Comparison of ENCODE assay signal across 1 cellular context in the genomic region with DNA sequence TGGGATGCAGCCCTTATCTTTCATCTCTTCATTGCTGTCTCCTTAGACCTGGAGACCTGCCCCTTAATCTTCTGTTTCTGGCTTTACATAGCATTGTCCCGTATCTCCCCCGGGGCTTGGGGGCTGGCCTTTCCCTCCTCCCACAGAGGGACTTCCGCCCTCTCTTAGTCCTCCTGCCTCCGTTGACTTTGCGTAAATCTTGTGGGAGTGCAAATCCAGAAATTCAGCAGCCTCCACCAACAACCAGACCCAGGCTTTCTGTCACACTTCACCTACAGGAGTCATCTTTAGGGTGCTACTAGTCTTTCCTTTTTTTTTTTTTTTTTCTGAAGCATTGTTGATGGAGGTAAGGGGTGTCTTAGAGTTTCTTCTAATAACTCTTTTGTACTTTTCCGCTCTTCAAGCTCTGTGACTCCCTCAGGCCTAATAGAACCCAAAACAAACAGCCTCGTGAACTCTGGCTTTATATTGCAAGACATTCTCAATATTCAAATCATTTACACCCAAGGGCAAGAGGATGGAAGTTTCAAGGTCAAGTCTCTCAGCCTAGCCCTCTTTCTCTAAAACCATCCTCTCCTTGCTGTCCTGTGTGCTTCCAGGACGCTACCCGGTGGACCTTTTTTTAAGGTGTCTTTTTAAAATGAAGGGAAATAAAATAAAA.
TF ChIP-seq lines count a peak whose summit lies in the region.

No MANE protein-coding gene starts in this region.

TF ChIP-seq in K562, 482 proteins besides CTCF, POLR2A, EP300 and RAD21 (continues in another document):
- TF ChIP-seq KLF13 (tag; IDR thresholded peaks at IDR 0.05; ENCODE audit: borderline replicate concordance, low read depth), result no peak
- TF ChIP-seq POLR2AphosphoS2 (IDR thresholded peaks at IDR 0.05; ENCODE audit: low read length), result no peak
- no peak for TF ChIP-seq RB1 (IDR thresholded peaks at IDR 0.05; ENCODE audit: low read depth)
- no peak for TF ChIP-seq ZNF584 (CRISPR knock-in tag; IDR thresholded peaks at IDR 0.05; ENCODE audit: low read depth)
- no peak for TF ChIP-seq IFI16 (CRISPR knock-in tag; IDR thresholded peaks at IDR 0.05)
- no peak for TF ChIP-seq DIDO1 (tag; IDR thresholded peaks at IDR 0.05; ENCODE audit: low read depth)
- TF ChIP-seq, protein P1, sequence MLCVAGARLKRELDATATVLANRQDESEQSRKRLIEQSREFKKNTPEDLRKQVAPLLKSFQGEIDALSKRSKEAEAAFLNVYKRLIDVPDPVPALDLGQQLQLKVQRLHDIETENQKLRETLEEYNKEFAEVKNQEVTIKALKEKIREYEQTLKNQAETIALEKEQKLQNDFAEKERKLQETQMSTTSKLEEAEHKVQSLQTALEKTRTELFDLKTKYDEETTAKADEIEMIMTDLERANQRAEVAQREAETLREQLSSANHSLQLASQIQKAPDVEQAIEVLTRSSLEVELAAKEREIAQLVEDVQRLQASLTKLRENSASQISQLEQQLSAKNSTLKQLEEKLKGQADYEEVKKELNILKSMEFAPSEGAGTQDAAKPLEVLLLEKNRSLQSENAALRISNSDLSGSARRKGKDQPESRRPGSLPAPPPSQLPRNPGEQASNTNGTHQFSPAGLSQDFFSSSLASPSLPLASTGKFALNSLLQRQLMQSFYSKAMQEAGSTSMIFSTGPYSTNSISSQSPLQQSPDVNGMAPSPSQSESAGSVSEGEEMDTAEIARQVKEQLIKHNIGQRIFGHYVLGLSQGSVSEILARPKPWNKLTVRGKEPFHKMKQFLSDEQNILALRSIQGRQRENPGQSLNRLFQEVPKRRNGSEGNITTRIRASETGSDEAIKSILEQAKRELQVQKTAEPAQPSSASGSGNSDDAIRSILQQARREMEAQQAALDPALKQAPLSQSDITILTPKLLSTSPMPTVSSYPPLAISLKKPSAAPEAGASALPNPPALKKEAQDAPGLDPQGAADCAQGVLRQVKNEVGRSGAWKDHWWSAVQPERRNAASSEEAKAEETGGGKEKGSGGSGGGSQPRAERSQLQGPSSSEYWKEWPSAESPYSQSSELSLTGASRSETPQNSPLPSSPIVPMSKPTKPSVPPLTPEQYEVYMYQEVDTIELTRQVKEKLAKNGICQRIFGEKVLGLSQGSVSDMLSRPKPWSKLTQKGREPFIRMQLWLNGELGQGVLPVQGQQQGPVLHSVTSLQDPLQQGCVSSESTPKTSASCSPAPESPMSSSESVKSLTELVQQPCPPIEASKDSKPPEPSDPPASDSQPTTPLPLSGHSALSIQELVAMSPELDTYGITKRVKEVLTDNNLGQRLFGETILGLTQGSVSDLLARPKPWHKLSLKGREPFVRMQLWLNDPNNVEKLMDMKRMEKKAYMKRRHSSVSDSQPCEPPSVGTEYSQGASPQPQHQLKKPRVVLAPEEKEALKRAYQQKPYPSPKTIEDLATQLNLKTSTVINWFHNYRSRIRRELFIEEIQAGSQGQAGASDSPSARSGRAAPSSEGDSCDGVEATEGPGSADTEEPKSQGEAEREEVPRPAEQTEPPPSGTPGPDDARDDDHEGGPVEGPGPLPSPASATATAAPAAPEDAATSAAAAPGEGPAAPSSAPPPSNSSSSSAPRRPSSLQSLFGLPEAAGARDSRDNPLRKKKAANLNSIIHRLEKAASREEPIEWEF (CRISPR knock-in tag; IDR thresholded peaks at IDR 0.05), result no peak
- TF ChIP-seq, protein P2, sequence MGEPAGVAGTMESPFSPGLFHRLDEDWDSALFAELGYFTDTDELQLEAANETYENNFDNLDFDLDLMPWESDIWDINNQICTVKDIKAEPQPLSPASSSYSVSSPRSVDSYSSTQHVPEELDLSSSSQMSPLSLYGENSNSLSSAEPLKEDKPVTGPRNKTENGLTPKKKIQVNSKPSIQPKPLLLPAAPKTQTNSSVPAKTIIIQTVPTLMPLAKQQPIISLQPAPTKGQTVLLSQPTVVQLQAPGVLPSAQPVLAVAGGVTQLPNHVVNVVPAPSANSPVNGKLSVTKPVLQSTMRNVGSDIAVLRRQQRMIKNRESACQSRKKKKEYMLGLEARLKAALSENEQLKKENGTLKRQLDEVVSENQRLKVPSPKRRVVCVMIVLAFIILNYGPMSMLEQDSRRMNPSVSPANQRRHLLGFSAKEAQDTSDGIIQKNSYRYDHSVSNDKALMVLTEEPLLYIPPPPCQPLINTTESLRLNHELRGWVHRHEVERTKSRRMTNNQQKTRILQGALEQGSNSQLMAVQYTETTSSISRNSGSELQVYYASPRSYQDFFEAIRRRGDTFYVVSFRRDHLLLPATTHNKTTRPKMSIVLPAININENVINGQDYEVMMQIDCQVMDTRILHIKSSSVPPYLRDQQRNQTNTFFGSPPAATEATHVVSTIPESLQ (CRISPR knock-in tag; IDR thresholded peaks at IDR 0.05), result no peak
- no peak for TF ChIP-seq BCL6 (CRISPR knock-in tag; IDR thresholded peaks at IDR 0.05)
- TF ChIP-seq LCOR (CRISPR knock-in tag; IDR thresholded peaks at IDR 0.05), result no peak
- TF ChIP-seq POLR3G (IDR thresholded peaks at IDR 0.05; ENCODE audit: extremely low read depth, insufficient read length, insufficient replicate concordance), result no peak
- no peak for TF ChIP-seq ZNF507 (tag; conservative IDR thresholded peaks at IDR 0.05)
- peak in 1 of 2 experiments; percentile 70; a peak in 2 of 4 replicates for TF ChIP-seq HDAC1 (IDR thresholded peaks at IDR 0.05)
- TF ChIP-seq ZKSCAN1 (IDR thresholded peaks at IDR 0.05; ENCODE audit: low read depth, low read length), result 0 out of 2 replicates have a peak, but pooled peaks have one; percentile 30
- TF ChIP-seq, protein P3, sequence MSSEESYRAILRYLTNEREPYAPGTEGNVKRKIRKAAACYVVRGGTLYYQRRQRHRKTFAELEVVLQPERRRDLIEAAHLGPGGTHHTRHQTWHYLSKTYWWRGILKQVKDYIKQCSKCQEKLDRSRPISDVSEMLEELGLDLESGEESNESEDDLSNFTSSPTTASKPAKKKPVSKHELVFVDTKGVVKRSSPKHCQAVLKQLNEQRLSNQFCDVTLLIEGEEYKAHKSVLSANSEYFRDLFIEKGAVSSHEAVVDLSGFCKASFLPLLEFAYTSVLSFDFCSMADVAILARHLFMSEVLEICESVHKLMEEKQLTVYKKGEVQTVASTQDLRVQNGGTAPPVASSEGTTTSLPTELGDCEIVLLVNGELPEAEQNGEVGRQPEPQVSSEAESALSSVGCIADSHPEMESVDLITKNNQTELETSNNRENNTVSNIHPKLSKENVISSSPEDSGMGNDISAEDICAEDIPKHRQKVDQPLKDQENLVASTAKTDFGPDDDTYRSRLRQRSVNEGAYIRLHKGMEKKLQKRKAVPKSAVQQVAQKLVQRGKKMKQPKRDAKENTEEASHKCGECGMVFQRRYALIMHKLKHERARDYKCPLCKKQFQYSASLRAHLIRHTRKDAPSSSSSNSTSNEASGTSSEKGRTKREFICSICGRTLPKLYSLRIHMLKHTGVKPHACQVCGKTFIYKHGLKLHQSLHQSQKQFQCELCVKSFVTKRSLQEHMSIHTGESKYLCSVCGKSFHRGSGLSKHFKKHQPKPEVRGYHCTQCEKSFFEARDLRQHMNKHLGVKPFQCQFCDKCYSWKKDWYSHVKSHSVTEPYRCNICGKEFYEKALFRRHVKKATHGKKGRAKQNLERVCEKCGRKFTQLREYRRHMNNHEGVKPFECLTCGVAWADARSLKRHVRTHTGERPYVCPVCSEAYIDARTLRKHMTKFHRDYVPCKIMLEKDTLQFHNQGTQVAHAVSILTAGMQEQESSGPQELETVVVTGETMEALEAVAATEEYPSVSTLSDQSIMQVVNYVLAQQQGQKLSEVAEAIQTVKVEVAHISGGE (CRISPR knock-in tag; IDR thresholded peaks at IDR 0.05), result peak in 1 of 3 experiments; percentile 70; a peak in 2 of 6 replicates
- no peak for TF ChIP-seq ZNF436 (CRISPR knock-in tag; IDR thresholded peaks at IDR 0.05)
- no peak for TF ChIP-seq HSF4 (CRISPR knock-in tag; IDR thresholded peaks at IDR 0.05; ENCODE audit: borderline replicate concordance)
- TF ChIP-seq, protein P4, sequence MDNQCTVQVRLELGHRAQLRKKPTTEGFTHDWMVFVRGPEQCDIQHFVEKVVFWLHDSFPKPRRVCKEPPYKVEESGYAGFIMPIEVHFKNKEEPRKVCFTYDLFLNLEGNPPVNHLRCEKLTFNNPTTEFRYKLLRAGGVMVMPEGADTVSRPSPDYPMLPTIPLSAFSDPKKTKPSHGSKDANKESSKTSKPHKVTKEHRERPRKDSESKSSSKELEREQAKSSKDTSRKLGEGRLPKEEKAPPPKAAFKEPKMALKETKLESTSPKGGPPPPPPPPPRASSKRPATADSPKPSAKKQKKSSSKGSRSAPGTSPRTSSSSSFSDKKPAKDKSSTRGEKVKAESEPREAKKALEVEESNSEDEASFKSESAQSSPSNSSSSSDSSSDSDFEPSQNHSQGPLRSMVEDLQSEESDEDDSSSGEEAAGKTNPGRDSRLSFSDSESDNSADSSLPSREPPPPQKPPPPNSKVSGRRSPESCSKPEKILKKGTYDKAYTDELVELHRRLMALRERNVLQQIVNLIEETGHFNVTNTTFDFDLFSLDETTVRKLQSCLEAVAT (IDR thresholded peaks at IDR 0.05), result peak; percentile 75 to 77
- TF ChIP-seq XRCC5 (IDR thresholded peaks at IDR 0.05; ENCODE audit: low read depth, low read length), result no peak
- no peak for TF ChIP-seq ELF4 (CRISPR knock-in tag; IDR thresholded peaks at IDR 0.05)
- TF ChIP-seq C11orf30 (IDR thresholded peaks at IDR 0.05; ENCODE audit: low read depth), result no peak
- TF ChIP-seq KLF6 (CRISPR knock-in tag; IDR thresholded peaks at IDR 0.05; ENCODE audit: borderline replicate concordance), result no peak
- TF ChIP-seq SAP30 (IDR thresholded peaks at IDR 0.05; ENCODE audit: borderline replicate concordance, insufficient read depth, low read depth, low read length, poor library complexity, severe bottlenecking), result no peak
- TF ChIP-seq, protein P5, sequence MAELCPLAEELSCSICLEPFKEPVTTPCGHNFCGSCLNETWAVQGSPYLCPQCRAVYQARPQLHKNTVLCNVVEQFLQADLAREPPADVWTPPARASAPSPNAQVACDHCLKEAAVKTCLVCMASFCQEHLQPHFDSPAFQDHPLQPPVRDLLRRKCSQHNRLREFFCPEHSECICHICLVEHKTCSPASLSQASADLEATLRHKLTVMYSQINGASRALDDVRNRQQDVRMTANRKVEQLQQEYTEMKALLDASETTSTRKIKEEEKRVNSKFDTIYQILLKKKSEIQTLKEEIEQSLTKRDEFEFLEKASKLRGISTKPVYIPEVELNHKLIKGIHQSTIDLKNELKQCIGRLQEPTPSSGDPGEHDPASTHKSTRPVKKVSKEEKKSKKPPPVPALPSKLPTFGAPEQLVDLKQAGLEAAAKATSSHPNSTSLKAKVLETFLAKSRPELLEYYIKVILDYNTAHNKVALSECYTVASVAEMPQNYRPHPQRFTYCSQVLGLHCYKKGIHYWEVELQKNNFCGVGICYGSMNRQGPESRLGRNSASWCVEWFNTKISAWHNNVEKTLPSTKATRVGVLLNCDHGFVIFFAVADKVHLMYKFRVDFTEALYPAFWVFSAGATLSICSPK (IDR thresholded peaks at IDR 0.05; ENCODE audit: borderline replicate concordance), result no peak
- 0 out of 2 replicates have a peak, but pooled peaks have one; percentile 3 for TF ChIP-seq KLF16 (IDR thresholded peaks at IDR 0.05)
- no peak for TF ChIP-seq CCNT2 (IDR thresholded peaks at IDR 0.05; ENCODE audit: borderline replicate concordance, extremely low read depth, insufficient read length, low read depth, low read length)
- TF ChIP-seq, protein P6, sequence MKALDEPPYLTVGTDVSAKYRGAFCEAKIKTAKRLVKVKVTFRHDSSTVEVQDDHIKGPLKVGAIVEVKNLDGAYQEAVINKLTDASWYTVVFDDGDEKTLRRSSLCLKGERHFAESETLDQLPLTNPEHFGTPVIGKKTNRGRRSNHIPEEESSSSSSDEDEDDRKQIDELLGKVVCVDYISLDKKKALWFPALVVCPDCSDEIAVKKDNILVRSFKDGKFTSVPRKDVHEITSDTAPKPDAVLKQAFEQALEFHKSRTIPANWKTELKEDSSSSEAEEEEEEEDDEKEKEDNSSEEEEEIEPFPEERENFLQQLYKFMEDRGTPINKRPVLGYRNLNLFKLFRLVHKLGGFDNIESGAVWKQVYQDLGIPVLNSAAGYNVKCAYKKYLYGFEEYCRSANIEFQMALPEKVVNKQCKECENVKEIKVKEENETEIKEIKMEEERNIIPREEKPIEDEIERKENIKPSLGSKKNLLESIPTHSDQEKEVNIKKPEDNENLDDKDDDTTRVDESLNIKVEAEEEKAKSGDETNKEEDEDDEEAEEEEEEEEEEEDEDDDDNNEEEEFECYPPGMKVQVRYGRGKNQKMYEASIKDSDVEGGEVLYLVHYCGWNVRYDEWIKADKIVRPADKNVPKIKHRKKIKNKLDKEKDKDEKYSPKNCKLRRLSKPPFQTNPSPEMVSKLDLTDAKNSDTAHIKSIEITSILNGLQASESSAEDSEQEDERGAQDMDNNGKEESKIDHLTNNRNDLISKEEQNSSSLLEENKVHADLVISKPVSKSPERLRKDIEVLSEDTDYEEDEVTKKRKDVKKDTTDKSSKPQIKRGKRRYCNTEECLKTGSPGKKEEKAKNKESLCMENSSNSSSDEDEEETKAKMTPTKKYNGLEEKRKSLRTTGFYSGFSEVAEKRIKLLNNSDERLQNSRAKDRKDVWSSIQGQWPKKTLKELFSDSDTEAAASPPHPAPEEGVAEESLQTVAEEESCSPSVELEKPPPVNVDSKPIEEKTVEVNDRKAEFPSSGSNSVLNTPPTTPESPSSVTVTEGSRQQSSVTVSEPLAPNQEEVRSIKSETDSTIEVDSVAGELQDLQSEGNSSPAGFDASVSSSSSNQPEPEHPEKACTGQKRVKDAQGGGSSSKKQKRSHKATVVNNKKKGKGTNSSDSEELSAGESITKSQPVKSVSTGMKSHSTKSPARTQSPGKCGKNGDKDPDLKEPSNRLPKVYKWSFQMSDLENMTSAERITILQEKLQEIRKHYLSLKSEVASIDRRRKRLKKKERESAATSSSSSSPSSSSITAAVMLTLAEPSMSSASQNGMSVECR (CRISPR knock-in tag; IDR thresholded peaks at IDR 0.05), result no peak
- TF ChIP-seq, protein P7, sequence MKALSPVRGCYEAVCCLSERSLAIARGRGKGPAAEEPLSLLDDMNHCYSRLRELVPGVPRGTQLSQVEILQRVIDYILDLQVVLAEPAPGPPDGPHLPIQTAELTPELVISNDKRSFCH (CRISPR knock-in tag; IDR thresholded peaks at IDR 0.05), result no peak
- TF ChIP-seq, protein P7 (tag; IDR thresholded peaks at IDR 0.05), result no peak
- TF ChIP-seq, protein P8, sequence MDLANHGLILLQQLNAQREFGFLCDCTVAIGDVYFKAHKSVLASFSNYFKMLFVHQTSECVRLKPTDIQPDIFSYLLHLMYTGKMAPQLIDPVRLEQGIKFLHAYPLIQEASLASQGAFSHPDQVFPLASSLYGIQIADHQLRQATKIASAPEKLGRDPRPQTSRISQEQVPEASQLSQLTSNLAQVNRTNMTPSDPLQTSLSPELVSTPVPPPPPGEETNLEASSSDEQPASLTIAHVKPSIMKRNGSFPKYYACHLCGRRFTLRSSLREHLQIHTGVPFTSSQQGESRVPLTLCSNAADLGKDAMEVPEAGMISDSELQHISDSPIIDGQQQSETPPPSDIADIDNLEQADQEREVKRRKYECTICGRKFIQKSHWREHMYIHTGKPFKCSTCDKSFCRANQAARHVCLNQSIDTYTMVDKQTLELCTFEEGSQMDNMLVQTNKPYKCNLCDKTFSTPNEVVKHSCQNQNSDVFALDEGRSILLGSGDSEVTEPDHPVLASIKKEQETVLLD (IDR thresholded peaks at IDR 0.05), result no peak
- TF ChIP-seq GATAD2B (IDR thresholded peaks at IDR 0.05; ENCODE audit: borderline replicate concordance), result no peak
- no peak; the same call in 1 of the 2 replicates for TF ChIP-seq ZNF766 (CRISPR knock-in tag; conservative IDR thresholded peaks at IDR 0.05)
